Comparison of ENCODE assay signal across 9 cellular contexts in genomic region chr19:47512948-47513319, GRCh38. TPM values are rescaled to one million over a fixed set of nuclear protein-coding genes. Genes with fewer than 3 reads are reported as not detected.
DNase-seq lines count a peak whose midpoint lies in the region; ATAC-seq and TF ChIP-seq lines count a peak whose summit lies in the region.
"Had no signal": no experiment of that assay in that cellular context is flagged by ENCODE, and none has a peak within 500 bp of the region (broad histone marks: within the 10 kb centered on the region; RNA-seq: fewer than 3 reads in every experiment).

No MANE protein-coding gene starts in this region.

- H3K9me3 ChIP-seq in mammary epithelial cell (replicated peaks; ENCODE audit: insufficient read depth, low read length) (no peaks in the 10 kb centered on the region), muscle layer of duodenum (ENCODE audit: control insufficient read depth in 1 of 2, low read length in 2 of 2) (no peaks in the 10 kb centered on the region)

- in situ Hi-C loops in mammary epithelial cell (cut with MboI; ENCODE audit: low sequenced_read_pairs in 2 of 2): loop anchor here in 1 of 2 donors (5.0 to 10.0 kb wide), 2 partner anchors 89 to 182 kb away; no protein-coding TSS in a partner anchor

- no peak for ATAC-seq in HG02588 (IDR thresholded peaks at IDR 0.05; ENCODE audit: unreplicated experiment)

- H3K27ac ChIP-seq in 22Rv1 (peak overlapping the region; percentile 92), HL-60 (replicated peaks) (peak overlapping the region; percentile 34), mammary epithelial cell (ENCODE audit: insufficient read depth, low read depth, low read length) (no peak overlapping the region), muscle layer of duodenum (ENCODE audit: low read length) (peak overlapping the region; percentile 84)

- CTCF ChIA-PET in mammary epithelial cell (lab: Charles Lee; ENCODE audit: low non-redundant PET): no interaction called here

- DNase-seq in HL-60 (ENCODE audit: low read depth in 1 of 2, low spot score in 1 of 2) (no peak), mammary epithelial cell (no peak), GDM1 (lab: John Stamatoyannopoulos, UW) (no peak), NCI-H2107 (lab: John Stamatoyannopoulos, UW) (no peak), GF-D8 (lab: John Stamatoyannopoulos, UW) (no peak)
- DNase-seq: NCI-H226 had no signal

- no peak for TF ChIP-seq CTCF in 22Rv1 (IDR thresholded peaks at IDR 0.05)
- no peak for TF ChIP-seq CTCF in HL-60 (IDR thresholded peaks at IDR 0.05; ENCODE audit: insufficient read depth, low read length)
- TF ChIP-seq CTCF in mammary epithelial cell (conservative IDR thresholded peaks at IDR 0.05 in 1 of 2, IDR thresholded peaks at IDR 0.05 in 1 of 2; ENCODE audit: extremely low read depth in 1 of 2, insufficient read depth in 1 of 2, low read depth in 1 of 2, low read length in 2 of 2): no peak

- no peak overlapping the region for H2AFZ ChIP-seq in mammary epithelial cell (ENCODE audit: low read depth, low read length)

- peak overlapping the region; percentile 16 for H3K4me2 ChIP-seq in mammary epithelial cell (ENCODE audit: insufficient read depth, low read depth, low read length)

- peaks cover 66% of the 10 kb centered on the region for H3K79me2 ChIP-seq in mammary epithelial cell (ENCODE audit: insufficient read depth, low read length)

- 98% methylated on average over 4 of the region's 8 CpGs for WGBS in mammary epithelial cell (ENCODE audit: low coverage, missing lambda C conversion rate)

- H3K4me3 ChIP-seq in HL-60 (replicated peaks; ENCODE audit: insufficient read depth, low read length) (no peak overlapping the region), mammary epithelial cell (replicated peaks in 1 of 3; ENCODE audit: insufficient read depth in 1 of 3, low read depth in 2 of 3, low read length in 3 of 3) (no peak overlapping the region), muscle layer of duodenum (ENCODE audit: low read depth in 1 of 2, low read length in 2 of 2) (peak overlapping the region; percentile 41 to 94)

- H3K9ac ChIP-seq in mammary epithelial cell (ENCODE audit: insufficient read depth, low read length): no peak overlapping the region

- no peaks in the 10 kb centered on the region for H3K27me3 ChIP-seq in HL-60 (ENCODE audit: insufficient read depth, poor library complexity, severe bottlenecking)
- no peaks in the 10 kb centered on the region for H3K27me3 ChIP-seq in mammary epithelial cell (ENCODE audit: insufficient read depth, low read length)
- no peaks in the 10 kb centered on the region for H3K27me3 ChIP-seq in muscle layer of duodenum (ENCODE audit: low read depth, low read length)

- H3K4me1 ChIP-seq in mammary epithelial cell (ENCODE audit: insufficient read depth, low read length) (peaks cover 31% of the 10 kb centered on the region), muscle layer of duodenum (ENCODE audit: control insufficient read depth in 1 of 2, insufficient read depth in 2 of 2, low read length in 2 of 2) (peaks cover 39 to 60% of the 10 kb centered on the region in 2 donors)

- H3K36me3 ChIP-seq in mammary epithelial cell (ENCODE audit: insufficient read depth, low read length) (no peaks in the 10 kb centered on the region), muscle layer of duodenum (ENCODE audit: control insufficient read depth in 1 of 2, insufficient read depth in 2 of 2, low read length in 2 of 2) (peaks cover 3 to 6% of the 10 kb centered on the region in 2 donors)

- intact Hi-C loops in mammary epithelial cell (cut with micrococcal nuclease): no loop called here

- no peaks in the 10 kb centered on the region for H4K20me1 ChIP-seq in mammary epithelial cell (ENCODE audit: insufficient read depth, low read length)

- BruUV-seq in mammary epithelial cell (replicated peaks; lab: Mats Ljungman, UMichigan): no TSS peak

- dilution Hi-C loops in mammary epithelial cell (cut with HindIII; ENCODE audit: low sequenced_read_pairs): no loop called here

RNA-seq across cellular contexts. Expression of gene NAPA, which starts 1.9 kb away (rescaled TPM):
- 10 to 100 TPM; 46.0 to 70.7 TPM for total RNA-seq in mammary epithelial cell
- polyA plus RNA-seq in mammary epithelial cell: 78.6 TPM
- 91.8 TPM for polyA minus RNA-seq in mammary epithelial cell

RNA-seq across cellular contexts. Expression of gene KPTN, which starts 28.9 kb away (rescaled TPM):
- total RNA-seq in mammary epithelial cell: 10 to 100 TPM in 1 of 2 donors, 1 to 10 TPM in 1; 1.5 to 10.8 TPM
- 8.1 TPM for polyA plus RNA-seq in mammary epithelial cell
- polyA minus RNA-seq in mammary epithelial cell: 30.4 TPM

RNA-seq across cellular contexts. Expression of gene SLC8A2, which starts 41.2 kb away (rescaled TPM):
- under 1 TPM; under 0.01 to 0.19 TPM for total RNA-seq in mammary epithelial cell
- 0.07 TPM for polyA plus RNA-seq in mammary epithelial cell
- not detected for polyA minus RNA-seq in mammary epithelial cell

Comparison
In these comparisons a context has a peak if more than half of its experiments do, and no peak if none do; other contexts are left out.
1. H3K4me3 ChIP-seq: peak in muscle layer of duodenum (2 of 2); none in HL-60 (single experiment) and mammary epithelial cell (0 of 3).